Comparison of ENCODE assay signal across 8 cellular contexts in genomic region chr4:1055721-1056590, GRCh38. TPM values are rescaled to one million over a fixed set of nuclear protein-coding genes. Genes with fewer than 3 reads are reported as not detected.
DNase-seq lines count a peak whose midpoint lies in the region; ATAC-seq and TF ChIP-seq lines count a peak whose summit lies in the region.

No MANE protein-coding gene starts in this region.

- peak; percentile 88 for DNase-seq in activated CD8-positive, alpha-beta T cell treated with anti-CD3 and anti-CD28 coated beads, Interleukin-2, amount 10 ng/mL, durations not matched to agents 7 days and 5 days
- DNase-seq in fibroblast of mammary gland (ENCODE audit: low read depth) (peak; percentile 51), anterior cingulate cortex (lab: John Stamatoyannopoulos, UW) (no peak), A172 (ENCODE audit: low spot score) (no peak), HK-2 (ENCODE audit: unreplicated experiment) (no peak)
- DNase-seq in stimulated activated CD4-positive, alpha-beta T cell treated with anti-CD3 and anti-CD28 coated beads, Interleukin-1b, Interleukin-23, amount 100 ng/mL, for 1 hour (ENCODE audit: low read depth in 2 of 2), result peak; percentile 35 to 55

- peaks cover 16% of the 10 kb centered on the region for H3K4me1 ChIP-seq in DOHH2 (ENCODE audit: control insufficient read depth, low read length)
- peaks cover 4% of the 10 kb centered on the region; the same call in 1 of the 2 replicates for H3K4me1 ChIP-seq in HUES6 (ENCODE audit: control insufficient read depth, insufficient read depth, low read length)

- peaks cover 12% of the 10 kb centered on the region for H3K4me1 Mint-ChIP-seq in activated CD8-positive, alpha-beta T cell treated with anti-CD3 and anti-CD28 coated beads, Interleukin-2, amount 10 ng/mL, durations not matched to agents 7 days and 5 days (ENCODE audit: low read depth)

- peak overlapping the region; percentile 84 for H3K27ac Mint-ChIP-seq in activated CD8-positive, alpha-beta T cell treated with anti-CD3 and anti-CD28 coated beads, Interleukin-2, amount 10 ng/mL, durations not matched to agents 7 days and 5 days

- peaks cover 7% of the 10 kb centered on the region; the same call in 1 of the 2 replicates for H3K27me3 ChIP-seq in DOHH2 (ENCODE audit: control insufficient read depth, low read length)
- H3K27me3 ChIP-seq in HUES6 (ENCODE audit: control insufficient read depth, insufficient read depth, low read length), result peaks cover 66% of the 10 kb centered on the region

- CTCF ChIA-PET in activated CD8-positive, alpha-beta T cell treated with anti-CD3 and anti-CD28 coated beads, Interleukin-2, amount 10 ng/mL, durations not matched to agents 7 days and 5 days (lab: Charles Lee), result interaction anchor here (1.0 to 1.5 kb wide), 2 partner anchors 17 to 18 kb away, joined by 4 to 6 read pairs; no protein-coding TSS in a partner anchor

- POLR2A ChIA-PET in activated CD8-positive, alpha-beta T cell treated with anti-CD3 and anti-CD28 coated beads, Interleukin-2, amount 10 ng/mL, durations not matched to agents 7 days and 5 days (lab: Charles Lee), result interaction anchor here (0.8 kb wide), 1 partner anchor 81 kb away, joined by 3 read pairs; no protein-coding TSS in a partner anchor

- H3K27me3 Mint-ChIP-seq in activated CD8-positive, alpha-beta T cell treated with anti-CD3 and anti-CD28 coated beads, Interleukin-2, amount 10 ng/mL, durations not matched to agents 7 days and 5 days (ENCODE audit: low read depth), result peaks cover 8% of the 10 kb centered on the region

- H3K9me3 ChIP-seq in DOHH2 (ENCODE audit: control insufficient read depth, insufficient read depth, low read length) (no peaks in the 10 kb centered on the region), HUES6 (ENCODE audit: control insufficient read depth, insufficient read depth, low read depth, low read length) (no peaks in the 10 kb centered on the region)

- H3F3A ChIP-seq in DOHH2 (ENCODE audit: control insufficient read depth, insufficient read depth), result no peaks in the 10 kb centered on the region

- H4K20me1 ChIP-seq in DOHH2 (ENCODE audit: control insufficient read depth, insufficient read depth, low read depth, low read length), result no peaks in the 10 kb centered on the region

- no peaks in the 10 kb centered on the region for H3K9me2 ChIP-seq in DOHH2 (replicated peaks; ENCODE audit: control insufficient read depth, low read length)

- ATAC-seq in activated CD8-positive, alpha-beta T cell treated with anti-CD3 and anti-CD28 coated beads, Interleukin-2, amount 10 ng/mL, durations not matched to agents 7 days and 5 days, result peak; percentile 98

- peak overlapping the region; percentile 61 for H3K4me3 ChIP-seq in DOHH2 (ENCODE audit: low read length)
- no peak overlapping the region for H3K4me3 ChIP-seq in HUES6 (ENCODE audit: low read depth, low read length)
- no peak overlapping the region for H3K4me3 ChIP-seq in fibroblast of mammary gland (ENCODE audit: control insufficient read depth, low read depth, low read length)

- H3K79me2 ChIP-seq in DOHH2 (ENCODE audit: control insufficient read depth, low read length), result no peaks in the 10 kb centered on the region

- no peaks in the 10 kb centered on the region for H3K9me3 Mint-ChIP-seq in activated CD8-positive, alpha-beta T cell treated with anti-CD3 and anti-CD28 coated beads, Interleukin-2, amount 10 ng/mL, durations not matched to agents 7 days and 5 days (ENCODE audit: insufficient read depth)

- TF ChIP-seq CTCF in DOHH2 (IDR thresholded peaks at IDR 0.05; ENCODE audit: low read depth, low read length, poor library complexity, severe bottlenecking) (no peak), fibroblast of mammary gland (conservative IDR thresholded peaks at IDR 0.05; ENCODE audit: control insufficient read depth, insufficient read depth, low read depth, low read length) (no peak)

- H3K36me3 ChIP-seq in DOHH2 (ENCODE audit: control insufficient read depth, low read length) (no peaks in the 10 kb centered on the region), HUES6 (ENCODE audit: control insufficient read depth, insufficient read depth, low read length) (no peaks in the 10 kb centered on the region)

- no peaks in the 10 kb centered on the region for H3K36me3 Mint-ChIP-seq in activated CD8-positive, alpha-beta T cell treated with anti-CD3 and anti-CD28 coated beads, Interleukin-2, amount 10 ng/mL, durations not matched to agents 7 days and 5 days (ENCODE audit: low read depth)

- peak overlapping the region; percentile 17 for H3K9ac ChIP-seq in HUES6 (ENCODE audit: low read length)

- H3K4me3 Mint-ChIP-seq in activated CD8-positive, alpha-beta T cell treated with anti-CD3 and anti-CD28 coated beads, Interleukin-2, amount 10 ng/mL, durations not matched to agents 7 days and 5 days, result peak overlapping the region; percentile 55

- peak overlapping the region; percentile 31; the same call in 1 of the 2 replicates for H3K27ac ChIP-seq in DOHH2 (ENCODE audit: low read depth, low read length)
- no peak overlapping the region for H3K27ac ChIP-seq in HUES6 (ENCODE audit: low read depth, low read length)

- peak overlapping the region; percentile 75 for H3K4me2 ChIP-seq in DOHH2 (ENCODE audit: low read length)

RNA-seq across cellular contexts. Expression of gene FGFRL1, which starts 44.5 kb away (rescaled TPM):
- total RNA-seq in activated CD8-positive, alpha-beta T cell treated with anti-CD3 and anti-CD28 coated beads, Interleukin-2, amount 10 ng/mL, durations not matched to agents 7 days and 5 days, result 10 to 100 TPM in 1 of 2 experiments, 1 to 10 TPM in 1; 8.1 to 10.1 TPM
- 85.0 and 102 TPM in 2 replicates for total RNA-seq in A172 (2014; rRNA removed; shearing (Covaris generic))

RNA-seq across cellular contexts. Expression of gene RNF212, which starts 57.4 kb away (rescaled TPM):
- total RNA-seq in activated CD8-positive, alpha-beta T cell treated with anti-CD3 and anti-CD28 coated beads, Interleukin-2, amount 10 ng/mL, durations not matched to agents 7 days and 5 days, result 1 to 10 TPM; 2.0 to 2.7 TPM
- not detected in 2 replicates for total RNA-seq in A172 (2014; rRNA removed; shearing (Covaris generic))

Comparison
In these comparisons a context has a peak if more than half of its experiments do, and no peak if none do; other contexts are left out.
1. DNase-seq: peak in activated CD8-positive, alpha-beta T cell treated with anti-CD3 and anti-CD28 coated beads, Interleukin-2, amount 10 ng/mL, durations not matched to agents 7 days and 5 days (single experiment), fibroblast of mammary gland (single experiment) and stimulated activated CD4-positive, alpha-beta T cell treated with anti-CD3 and anti-CD28 coated beads, Interleukin-1b, Interleukin-23, amount 100 ng/mL, for 1 hour (2 of 2); none in anterior cingulate cortex (0 of 58), A172 (single experiment) and HK-2 (single experiment).